1 cellular context compared by ENCODE assay signal in the genomic region with DNA sequence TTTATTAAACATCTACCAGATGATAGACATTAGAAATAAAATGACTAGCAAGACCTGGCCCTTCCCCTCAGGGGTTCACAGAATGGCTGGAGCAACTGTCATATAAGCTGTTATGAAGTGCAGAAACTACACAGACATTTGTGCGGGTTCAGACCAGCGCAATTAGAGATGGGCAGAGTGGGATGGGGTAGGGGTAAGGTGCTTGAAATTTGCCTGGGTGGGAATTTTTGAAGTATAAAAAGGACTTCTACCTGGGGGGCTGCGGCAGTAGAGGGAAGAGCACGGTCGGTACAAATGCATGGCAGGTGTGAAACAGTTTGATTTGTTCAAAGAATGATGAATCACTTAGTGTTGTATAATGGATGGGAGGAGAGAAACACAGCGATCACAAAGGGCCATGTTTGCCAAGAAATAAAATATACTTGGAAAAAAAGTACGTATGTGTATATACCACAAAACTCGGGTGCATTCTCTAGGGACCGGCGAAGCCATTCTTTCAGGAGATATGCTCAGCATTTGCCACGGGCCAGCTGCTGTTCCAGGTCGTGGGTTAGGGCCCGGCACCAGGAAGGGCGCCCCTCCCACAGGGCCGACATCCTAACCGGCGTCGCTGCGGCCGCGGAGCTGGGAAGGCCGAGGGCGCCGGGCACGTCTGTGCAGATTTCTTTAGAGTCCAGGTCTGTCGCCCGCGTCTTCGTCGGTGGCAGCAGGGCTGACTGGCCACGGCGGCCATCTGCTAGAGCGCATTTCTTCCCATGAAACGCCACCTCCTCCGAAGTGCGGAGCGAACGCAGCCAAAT.
A peak's percentile ranks its signal among the peaks of the same experiment; 100 is the strongest.
TF ChIP-seq lines count a peak whose summit lies in the region.

No MANE protein-coding gene starts in this region.

TF ChIP-seq in HepG2, 621 proteins besides CTCF, POLR2A, EP300 and RAD21 (continued from another document and continues in another):
- TF ChIP-seq, protein P1, sequence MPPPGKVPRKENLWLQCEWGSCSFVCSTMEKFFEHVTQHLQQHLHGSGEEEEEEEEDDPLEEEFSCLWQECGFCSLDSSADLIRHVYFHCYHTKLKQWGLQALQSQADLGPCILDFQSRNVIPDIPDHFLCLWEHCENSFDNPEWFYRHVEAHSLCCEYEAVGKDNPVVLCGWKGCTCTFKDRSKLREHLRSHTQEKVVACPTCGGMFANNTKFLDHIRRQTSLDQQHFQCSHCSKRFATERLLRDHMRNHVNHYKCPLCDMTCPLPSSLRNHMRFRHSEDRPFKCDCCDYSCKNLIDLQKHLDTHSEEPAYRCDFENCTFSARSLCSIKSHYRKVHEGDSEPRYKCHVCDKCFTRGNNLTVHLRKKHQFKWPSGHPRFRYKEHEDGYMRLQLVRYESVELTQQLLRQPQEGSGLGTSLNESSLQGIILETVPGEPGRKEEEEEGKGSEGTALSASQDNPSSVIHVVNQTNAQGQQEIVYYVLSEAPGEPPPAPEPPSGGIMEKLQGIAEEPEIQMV (CRISPR knock-in tag; IDR thresholded peaks at IDR 0.05; ENCODE audit: low read depth), result no peak
- TF ChIP-seq U2AF1 (optimal IDR thresholded peaks at IDR 0.05; ENCODE audit: low read depth, low read length) (no peak), ZNF782 (CRISPR knock-in tag; IDR thresholded peaks at IDR 0.05; ENCODE audit: borderline replicate concordance) (no peak), TFDP1 (CRISPR knock-in tag; IDR thresholded peaks at IDR 0.05; ENCODE audit: borderline replicate concordance) (no peak), ZNF30 (CRISPR knock-in tag; IDR thresholded peaks at IDR 0.05) (peak; percentile 85), IKZF1 (IDR thresholded peaks at IDR 0.05) (no peak), SP140L (CRISPR knock-in tag; IDR thresholded peaks at IDR 0.05; ENCODE audit: borderline replicate concordance) (0 out of 2 replicates have a peak, but pooled peaks have one; percentile 28), ZNF768 (CRISPR knock-in tag; IDR thresholded peaks at IDR 0.05) (peak; percentile 11; the same call in 1 of the 2 replicates), HDAC6 (IDR thresholded peaks at IDR 0.05; ENCODE audit: low read depth, low read length) (no peak), NFE2L1 (CRISPR knock-in tag; IDR thresholded peaks at IDR 0.05; ENCODE audit: borderline replicate concordance) (peak; percentile 6; the same call in 1 of the 2 replicates), SP5 (CRISPR knock-in tag; IDR thresholded peaks at IDR 0.05; ENCODE audit: borderline replicate concordance, low read depth) (no peak), ZNF367 (CRISPR knock-in tag; IDR thresholded peaks at IDR 0.05; ENCODE audit: borderline replicate concordance) (no peak; the same call in 1 of the 2 replicates), HOXD1 (CRISPR knock-in tag; IDR thresholded peaks at IDR 0.05) (no peak), GATA4 (IDR thresholded peaks at IDR 0.05; ENCODE audit: borderline replicate concordance, low read depth) (no peak), CBX5 (CRISPR knock-in tag; IDR thresholded peaks at IDR 0.05; ENCODE audit: borderline replicate concordance) (no peak), SIX4 (CRISPR knock-in tag; IDR thresholded peaks at IDR 0.05) (no peak), ZSCAN12 (CRISPR knock-in tag; IDR thresholded peaks at IDR 0.05) (no peak), MAFK (conservative IDR thresholded peaks at IDR 0.05 in 1 of 2, IDR thresholded peaks at IDR 0.05 in 1 of 2; ENCODE audit: low read length in 2 of 2) (no peak), ZNF333 (CRISPR knock-in tag; IDR thresholded peaks at IDR 0.05; ENCODE audit: borderline replicate concordance) (0 out of 2 replicates have a peak, but pooled peaks have one; percentile 2), NCOA1 (CRISPR knock-in tag; IDR thresholded peaks at IDR 0.05) (0 out of 2 replicates have a peak, but pooled peaks have one; percentile 18), MLX (CRISPR knock-in tag; IDR thresholded peaks at IDR 0.05) (no peak), SIX1 (CRISPR knock-in tag; IDR thresholded peaks at IDR 0.05; ENCODE audit: borderline replicate concordance) (no peak), HNRNPL (IDR thresholded peaks at IDR 0.05; ENCODE audit: low read depth, low read length) (no peak), SOX13 (IDR thresholded peaks at IDR 0.05) (no peak), SOX13 (CRISPR knock-in tag; conservative IDR thresholded peaks at IDR 0.05 in 1 of 2, IDR thresholded peaks at IDR 0.05 in 1 of 2) (no peak), ZNF644 (CRISPR knock-in tag; IDR thresholded peaks at IDR 0.05; ENCODE audit: low read depth) (no peak), KAT7 (CRISPR knock-in tag; IDR thresholded peaks at IDR 0.05; ENCODE audit: borderline replicate concordance) (no peak), ZNF543 (CRISPR knock-in tag; IDR thresholded peaks at IDR 0.05) (no peak), ZBTB49 (CRISPR knock-in tag; IDR thresholded peaks at IDR 0.05; ENCODE audit: borderline replicate concordance) (no peak), ZBTB38 (CRISPR knock-in tag; IDR thresholded peaks at IDR 0.05) (no peak), STAG1 (CRISPR knock-in tag; IDR thresholded peaks at IDR 0.05) (peak; percentile 23), ZNF253 (CRISPR knock-in tag; IDR thresholded peaks at IDR 0.05; ENCODE audit: borderline replicate concordance) (no peak; the same call in 1 of the 2 replicates), PHF5A (CRISPR knock-in tag; IDR thresholded peaks at IDR 0.05; ENCODE audit: low read depth, unreplicated experiment) (no peak), EED (CRISPR knock-in tag; IDR thresholded peaks at IDR 0.05) (no peak), ZNF550 (CRISPR knock-in tag; IDR thresholded peaks at IDR 0.05; ENCODE audit: borderline replicate concordance) (no peak), REPIN1 (CRISPR knock-in tag; IDR thresholded peaks at IDR 0.05; ENCODE audit: borderline replicate concordance, low read depth) (no peak), POLR2AphosphoS5 (IDR thresholded peaks at IDR 0.05; ENCODE audit: low read depth, low read length) (0 out of 2 replicates have a peak, but pooled peaks have one; percentile 11), ZFP91 (CRISPR knock-in tag; IDR thresholded peaks at IDR 0.05; ENCODE audit: borderline replicate concordance) (no peak), SALL2 (CRISPR knock-in tag; IDR thresholded peaks at IDR 0.05) (no peak), SIN3A (IDR thresholded peaks at IDR 0.05; ENCODE audit: borderline replicate concordance, low read depth, low read length) (no peak), ZNF382 (CRISPR knock-in tag; IDR thresholded peaks at IDR 0.05; ENCODE audit: borderline replicate concordance) (no peak), SP4 (CRISPR knock-in tag; IDR thresholded peaks at IDR 0.05) (no peak), RAD51 (IDR thresholded peaks at IDR 0.05; ENCODE audit: borderline replicate concordance) (no peak), RXRB (CRISPR knock-in tag; IDR thresholded peaks at IDR 0.05; ENCODE audit: borderline replicate concordance) (no peak), GATAD2A (CRISPR knock-in tag; IDR thresholded peaks at IDR 0.05) (no peak), ZC3H13 (CRISPR knock-in tag; IDR thresholded peaks at IDR 0.05) (0 out of 2 replicates have a peak, but pooled peaks have one; percentile 55), ZNF501 (CRISPR knock-in tag; IDR thresholded peaks at IDR 0.05) (no peak), ZNF570 (CRISPR knock-in tag; IDR thresholded peaks at IDR 0.05; ENCODE audit: borderline replicate concordance) (no peak)
- TF ChIP-seq, protein P2, sequence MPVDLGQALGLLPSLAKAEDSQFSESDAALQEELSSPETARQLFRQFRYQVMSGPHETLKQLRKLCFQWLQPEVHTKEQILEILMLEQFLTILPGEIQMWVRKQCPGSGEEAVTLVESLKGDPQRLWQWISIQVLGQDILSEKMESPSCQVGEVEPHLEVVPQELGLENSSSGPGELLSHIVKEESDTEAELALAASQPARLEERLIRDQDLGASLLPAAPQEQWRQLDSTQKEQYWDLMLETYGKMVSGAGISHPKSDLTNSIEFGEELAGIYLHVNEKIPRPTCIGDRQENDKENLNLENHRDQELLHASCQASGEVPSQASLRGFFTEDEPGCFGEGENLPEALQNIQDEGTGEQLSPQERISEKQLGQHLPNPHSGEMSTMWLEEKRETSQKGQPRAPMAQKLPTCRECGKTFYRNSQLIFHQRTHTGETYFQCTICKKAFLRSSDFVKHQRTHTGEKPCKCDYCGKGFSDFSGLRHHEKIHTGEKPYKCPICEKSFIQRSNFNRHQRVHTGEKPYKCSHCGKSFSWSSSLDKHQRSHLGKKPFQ (CRISPR knock-in tag; IDR thresholded peaks at IDR 0.05; ENCODE audit: insufficient replicate concordance), result no peak
- TF ChIP-seq, protein P3, sequence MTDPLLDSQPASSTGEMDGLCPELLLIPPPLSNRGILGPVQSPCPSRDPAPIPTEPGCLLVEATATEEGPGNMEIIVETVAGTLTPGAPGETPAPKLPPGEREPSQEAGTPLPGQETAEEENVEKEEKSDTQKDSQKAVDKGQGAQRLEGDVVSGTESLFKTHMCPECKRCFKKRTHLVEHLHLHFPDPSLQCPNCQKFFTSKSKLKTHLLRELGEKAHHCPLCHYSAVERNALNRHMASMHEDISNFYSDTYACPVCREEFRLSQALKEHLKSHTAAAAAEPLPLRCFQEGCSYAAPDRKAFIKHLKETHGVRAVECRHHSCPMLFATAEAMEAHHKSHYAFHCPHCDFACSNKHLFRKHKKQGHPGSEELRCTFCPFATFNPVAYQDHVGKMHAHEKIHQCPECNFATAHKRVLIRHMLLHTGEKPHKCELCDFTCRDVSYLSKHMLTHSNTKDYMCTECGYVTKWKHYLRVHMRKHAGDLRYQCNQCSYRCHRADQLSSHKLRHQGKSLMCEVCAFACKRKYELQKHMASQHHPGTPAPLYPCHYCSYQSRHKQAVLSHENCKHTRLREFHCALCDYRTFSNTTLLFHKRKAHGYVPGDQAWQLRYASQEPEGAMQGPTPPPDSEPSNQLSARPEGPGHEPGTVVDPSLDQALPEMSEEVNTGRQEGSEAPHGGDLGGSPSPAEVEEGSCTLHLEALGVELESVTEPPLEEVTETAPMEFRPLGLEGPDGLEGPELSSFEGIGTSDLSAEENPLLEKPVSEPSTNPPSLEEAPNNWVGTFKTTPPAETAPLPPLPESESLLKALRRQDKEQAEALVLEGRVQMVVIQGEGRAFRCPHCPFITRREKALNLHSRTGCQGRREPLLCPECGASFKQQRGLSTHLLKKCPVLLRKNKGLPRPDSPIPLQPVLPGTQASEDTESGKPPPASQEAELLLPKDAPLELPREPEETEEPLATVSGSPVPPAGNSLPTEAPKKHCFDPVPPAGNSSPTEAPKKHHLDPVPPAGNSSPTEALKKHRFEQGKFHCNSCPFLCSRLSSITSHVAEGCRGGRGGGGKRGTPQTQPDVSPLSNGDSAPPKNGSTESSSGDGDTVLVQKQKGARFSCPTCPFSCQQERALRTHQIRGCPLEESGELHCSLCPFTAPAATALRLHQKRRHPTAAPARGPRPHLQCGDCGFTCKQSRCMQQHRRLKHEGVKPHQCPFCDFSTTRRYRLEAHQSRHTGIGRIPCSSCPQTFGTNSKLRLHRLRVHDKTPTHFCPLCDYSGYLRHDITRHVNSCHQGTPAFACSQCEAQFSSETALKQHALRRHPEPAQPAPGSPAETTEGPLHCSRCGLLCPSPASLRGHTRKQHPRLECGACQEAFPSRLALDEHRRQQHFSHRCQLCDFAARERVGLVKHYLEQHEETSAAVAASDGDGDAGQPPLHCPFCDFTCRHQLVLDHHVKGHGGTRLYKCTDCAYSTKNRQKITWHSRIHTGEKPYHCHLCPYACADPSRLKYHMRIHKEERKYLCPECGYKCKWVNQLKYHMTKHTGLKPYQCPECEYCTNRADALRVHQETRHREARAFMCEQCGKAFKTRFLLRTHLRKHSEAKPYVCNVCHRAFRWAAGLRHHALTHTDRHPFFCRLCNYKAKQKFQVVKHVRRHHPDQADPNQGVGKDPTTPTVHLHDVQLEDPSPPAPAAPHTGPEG (CRISPR knock-in tag; IDR thresholded peaks at IDR 0.05), result no peak
- TF ChIP-seq, protein P4, sequence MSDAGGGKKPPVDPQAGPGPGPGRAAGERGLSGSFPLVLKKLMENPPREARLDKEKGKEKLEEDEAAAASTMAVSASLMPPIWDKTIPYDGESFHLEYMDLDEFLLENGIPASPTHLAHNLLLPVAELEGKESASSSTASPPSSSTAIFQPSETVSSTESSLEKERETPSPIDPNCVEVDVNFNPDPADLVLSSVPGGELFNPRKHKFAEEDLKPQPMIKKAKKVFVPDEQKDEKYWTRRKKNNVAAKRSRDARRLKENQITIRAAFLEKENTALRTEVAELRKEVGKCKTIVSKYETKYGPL (CRISPR knock-in tag; IDR thresholded peaks at IDR 0.05), result no peak; the same call in 1 of the 2 replicates
